In genomic region chr3:139329364-139329850, GRCh38 we compare ENCODE assay signal across 1 cellular context.
TF ChIP-seq lines count a peak whose summit lies in the region.

No MANE protein-coding gene starts in this region.

TF ChIP-seq in GM12878, 131 proteins besides CTCF, POLR2A, EP300 and RAD21 (continued from another document):
- TF ChIP-seq, protein P1, sequence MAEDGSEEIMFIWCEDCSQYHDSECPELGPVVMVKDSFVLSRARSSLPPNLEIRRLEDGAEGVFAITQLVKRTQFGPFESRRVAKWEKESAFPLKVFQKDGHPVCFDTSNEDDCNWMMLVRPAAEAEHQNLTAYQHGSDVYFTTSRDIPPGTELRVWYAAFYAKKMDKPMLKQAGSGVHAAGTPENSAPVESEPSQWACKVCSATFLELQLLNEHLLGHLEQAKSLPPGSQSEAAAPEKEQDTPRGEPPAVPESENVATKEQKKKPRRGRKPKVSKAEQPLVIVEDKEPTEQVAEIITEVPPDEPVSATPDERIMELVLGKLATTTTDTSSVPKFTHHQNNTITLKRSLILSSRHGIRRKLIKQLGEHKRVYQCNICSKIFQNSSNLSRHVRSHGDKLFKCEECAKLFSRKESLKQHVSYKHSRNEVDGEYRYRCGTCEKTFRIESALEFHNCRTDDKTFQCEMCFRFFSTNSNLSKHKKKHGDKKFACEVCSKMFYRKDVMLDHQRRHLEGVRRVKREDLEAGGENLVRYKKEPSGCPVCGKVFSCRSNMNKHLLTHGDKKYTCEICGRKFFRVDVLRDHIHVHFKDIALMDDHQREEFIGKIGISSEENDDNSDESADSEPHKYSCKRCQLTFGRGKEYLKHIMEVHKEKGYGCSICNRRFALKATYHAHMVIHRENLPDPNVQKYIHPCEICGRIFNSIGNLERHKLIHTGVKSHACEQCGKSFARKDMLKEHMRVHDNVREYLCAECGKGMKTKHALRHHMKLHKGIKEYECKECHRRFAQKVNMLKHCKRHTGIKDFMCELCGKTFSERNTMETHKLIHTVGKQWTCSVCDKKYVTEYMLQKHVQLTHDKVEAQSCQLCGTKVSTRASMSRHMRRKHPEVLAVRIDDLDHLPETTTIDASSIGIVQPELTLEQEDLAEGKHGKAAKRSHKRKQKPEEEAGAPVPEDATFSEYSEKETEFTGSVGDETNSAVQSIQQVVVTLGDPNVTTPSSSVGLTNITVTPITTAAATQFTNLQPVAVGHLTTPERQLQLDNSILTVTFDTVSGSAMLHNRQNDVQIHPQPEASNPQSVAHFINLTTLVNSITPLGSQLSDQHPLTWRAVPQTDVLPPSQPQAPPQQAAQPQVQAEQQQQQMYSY (CRISPR knock-in tag; IDR thresholded peaks at IDR 0.05): no peak
- TF ChIP-seq MYB (IDR thresholded peaks at IDR 0.05; ENCODE audit: borderline replicate concordance, low read depth, low read length) (no peak), CBX5 (IDR thresholded peaks at IDR 0.05; ENCODE audit: low read depth) (no peak), EGR1 (IDR thresholded peaks at IDR 0.05; ENCODE audit: borderline replicate concordance in 1 of 2, low read depth in 2 of 2, low read length in 2 of 2) (0 out of 3 replicates have a peak, but pooled peaks of 1 of the 2 experiments have one; percentile 32), YBX1 (IDR thresholded peaks at IDR 0.05) (no peak), SMC3 (IDR thresholded peaks at IDR 0.05; ENCODE audit: borderline replicate concordance, low read length) (peak; percentile 74; the same call in 1 of the 2 replicates), IKZF1 (conservative IDR thresholded peaks at IDR 0.05) (peak; percentile 43), ATF2 (IDR thresholded peaks at IDR 0.05; ENCODE audit: low read length) (no peak), PAX5 (IDR thresholded peaks at IDR 0.05; ENCODE audit: borderline replicate concordance, low read depth, low read length) (no peak), NFYA (IDR thresholded peaks at IDR 0.05; ENCODE audit: borderline replicate concordance, low read depth, low read length) (no peak), SP1 (IDR thresholded peaks at IDR 0.05; ENCODE audit: low read depth, low read length) (no peak), RAD51 (IDR thresholded peaks at IDR 0.05) (no peak), IRF4 (IDR thresholded peaks at IDR 0.05; ENCODE audit: low read depth, low read length) (0 out of 2 replicates have a peak, but pooled peaks have one; percentile 19), CBFB (IDR thresholded peaks at IDR 0.05; ENCODE audit: low read depth) (no peak), JUND (IDR thresholded peaks at IDR 0.05; ENCODE audit: low read depth, low read length) (no peak), NFXL1 (IDR thresholded peaks at IDR 0.05; ENCODE audit: borderline replicate concordance) (no peak), BRCA1 (IDR thresholded peaks at IDR 0.05; ENCODE audit: low read depth, low read length) (no peak), CHD2 (IDR thresholded peaks at IDR 0.05; ENCODE audit: borderline replicate concordance, low read depth, low read length) (no peak)
